ENCODE assay signal across 20 cellular contexts in the genomic region with DNA sequence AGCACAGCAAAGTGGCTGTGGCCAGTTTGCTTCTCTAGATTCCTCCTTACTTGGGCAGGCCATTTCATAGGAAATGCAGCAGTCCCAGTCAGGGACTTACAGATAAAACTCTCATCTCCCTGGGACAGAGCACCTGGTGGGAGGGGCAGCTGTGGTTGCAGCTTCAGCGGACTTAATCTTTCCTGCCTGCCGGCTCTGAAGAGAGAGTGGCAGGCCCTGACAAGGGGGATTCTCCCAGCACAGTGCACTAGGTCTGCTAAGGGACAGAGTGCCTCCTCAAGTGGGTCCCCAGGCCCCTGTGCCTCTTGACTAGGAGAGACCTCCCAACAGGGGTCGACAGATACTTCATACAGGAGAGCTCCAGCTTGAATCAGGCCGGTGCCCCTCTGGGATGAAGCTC.
DNase-seq lines count a peak whose midpoint lies in the region; ATAC-seq and TF ChIP-seq lines count a peak whose summit lies in the region.
"Had no signal": no experiment of that assay in that cellular context is flagged by ENCODE, and none has a peak within 500 bp of the region (broad histone marks: within the 10 kb centered on the region; RNA-seq: fewer than 3 reads in every experiment).

No MANE protein-coding gene starts in this region.

- H2AFZ ChIP-seq in neural progenitor cell (replicated peaks): peak overlapping the region; percentile 57
- H2AFZ ChIP-seq: GM23248 had no signal

- H3K9me3 ChIP-seq in neural progenitor cell (ENCODE audit: low read depth) (no peaks in the 10 kb centered on the region), right lobe of liver (no peaks in the 10 kb centered on the region)
- H3K9me3 ChIP-seq: A549 had no signal

- TF ChIP-seq POLR2A in right lobe of liver (IDR thresholded peaks at IDR 0.05): no peak

- H3K27ac Mint-ChIP-seq in neural progenitor cell: no peak overlapping the region
- H3K27ac Mint-ChIP-seq: CD4-positive, alpha-beta T cell had no signal

- DNase-seq in NCI-H82 (lab: John Stamatoyannopoulos, UW): peak; percentile 6
- DNase-seq in NCI-H82 treated with DMSO at 0.1 percent for 48 hours (lab: John Stamatoyannopoulos, UW; ENCODE audit: unreplicated experiment): no peak
- peak; percentile 48 for DNase-seq in ecto neural progenitor cell (ENCODE audit: low spot score)
- DNase-seq in neural progenitor cell (ENCODE audit: low spot score): peak; percentile 33
- no peak for DNase-seq in COLO829 (ENCODE audit: low spot score)
- DNase-seq in DMS153 treated with DMSO at 0.1 percent for 48 hours (lab: John Stamatoyannopoulos, UW; ENCODE audit: unreplicated experiment): no peak
- DNase-seq in right lobe of liver: no peak
- DNase-seq: AML-193; Calu3; CD4-positive, alpha-beta T cell; DMS53; DND-41; EL; GM23248; HCEC 1CT; IMR-90; KBM-7 had no signal

- TF ChIP-seq CTCF in neural progenitor cell (IDR thresholded peaks at IDR 0.05) (no peak), right lobe of liver (IDR thresholded peaks at IDR 0.05) (no peak)

- ATAC-seq in right lobe of liver: no peak
- ATAC-seq: A549 had no signal

- H3K9ac ChIP-seq in neural progenitor cell: no peak overlapping the region
- H3K9ac ChIP-seq: GM23248 had no signal

- H3K36me3 Mint-ChIP-seq in neural progenitor cell: no peaks in the 10 kb centered on the region

- intact Hi-C loops in right lobe of liver (cut with DNase I): no loop called here

- H3K27me3 ChIP-seq in neural progenitor cell (no peaks in the 10 kb centered on the region), right lobe of liver (no peaks in the 10 kb centered on the region)

- no peaks in the 10 kb centered on the region for H3K27me3 Mint-ChIP-seq in neural progenitor cell (ENCODE audit: insufficient read depth, low read depth)
- H3K27me3 Mint-ChIP-seq: CD4-positive, alpha-beta T cell had no signal

- H3F3A ChIP-seq in neural progenitor cell (ENCODE audit: low read depth): no peaks in the 10 kb centered on the region

- H3K4me1 ChIP-seq in neural progenitor cell (no peaks in the 10 kb centered on the region), right lobe of liver (no peaks in the 10 kb centered on the region)
- H3K4me1 ChIP-seq: A549 had no signal

- no peaks in the 10 kb centered on the region for H3K79me2 ChIP-seq in neural progenitor cell (ENCODE audit: low read depth)

- H3K27ac ChIP-seq in neural progenitor cell (no peak overlapping the region), right lobe of liver (no peak overlapping the region)
- H3K27ac ChIP-seq: 22Rv1, A549, C4-2B, GM23248 had no signal

- H4K20me1 ChIP-seq in neural progenitor cell (ENCODE audit: low read depth): no peaks in the 10 kb centered on the region

- no peak overlapping the region for H3K4me2 ChIP-seq in neural progenitor cell
- H3K4me2 ChIP-seq: A549 had no signal

- H3K4me1 Mint-ChIP-seq in neural progenitor cell: no peaks in the 10 kb centered on the region

- 25% methylated on average over 2 of the region's 4 CpGs for WGBS in right lobe of liver (ENCODE audit: insufficient coverage, low coverage, low lambda C conversion rate, missing lambda C conversion rate)

- H3K36me3 ChIP-seq in neural progenitor cell: no peaks in the 10 kb centered on the region
- no peaks in the 10 kb centered on the region for H3K36me3 ChIP-seq in right lobe of liver

- H3K4me3 Mint-ChIP-seq in neural progenitor cell: no peak overlapping the region
- H3K4me3 Mint-ChIP-seq: CD4-positive, alpha-beta T cell had no signal

- H3K9me3 Mint-ChIP-seq in neural progenitor cell: peaks cover 22% of the 10 kb centered on the region

- H3K4me3 ChIP-seq in neural progenitor cell (no peak overlapping the region), right lobe of liver (no peak overlapping the region)
- H3K4me3 ChIP-seq: A549, GM23248 had no signal

Comparison
In these comparisons a context has a peak if more than half of its experiments do, and no peak if none do; other contexts are left out.
1. DNase-seq: peak in NCI-H82 (single experiment), ecto neural progenitor cell (single experiment) and neural progenitor cell (single experiment); none in NCI-H82 treated with DMSO at 0.1 percent for 48 hours (single experiment), COLO829 (single experiment), DMS153 treated with DMSO at 0.1 percent for 48 hours (single experiment) and right lobe of liver (0 of 3).